In the genomic region with DNA sequence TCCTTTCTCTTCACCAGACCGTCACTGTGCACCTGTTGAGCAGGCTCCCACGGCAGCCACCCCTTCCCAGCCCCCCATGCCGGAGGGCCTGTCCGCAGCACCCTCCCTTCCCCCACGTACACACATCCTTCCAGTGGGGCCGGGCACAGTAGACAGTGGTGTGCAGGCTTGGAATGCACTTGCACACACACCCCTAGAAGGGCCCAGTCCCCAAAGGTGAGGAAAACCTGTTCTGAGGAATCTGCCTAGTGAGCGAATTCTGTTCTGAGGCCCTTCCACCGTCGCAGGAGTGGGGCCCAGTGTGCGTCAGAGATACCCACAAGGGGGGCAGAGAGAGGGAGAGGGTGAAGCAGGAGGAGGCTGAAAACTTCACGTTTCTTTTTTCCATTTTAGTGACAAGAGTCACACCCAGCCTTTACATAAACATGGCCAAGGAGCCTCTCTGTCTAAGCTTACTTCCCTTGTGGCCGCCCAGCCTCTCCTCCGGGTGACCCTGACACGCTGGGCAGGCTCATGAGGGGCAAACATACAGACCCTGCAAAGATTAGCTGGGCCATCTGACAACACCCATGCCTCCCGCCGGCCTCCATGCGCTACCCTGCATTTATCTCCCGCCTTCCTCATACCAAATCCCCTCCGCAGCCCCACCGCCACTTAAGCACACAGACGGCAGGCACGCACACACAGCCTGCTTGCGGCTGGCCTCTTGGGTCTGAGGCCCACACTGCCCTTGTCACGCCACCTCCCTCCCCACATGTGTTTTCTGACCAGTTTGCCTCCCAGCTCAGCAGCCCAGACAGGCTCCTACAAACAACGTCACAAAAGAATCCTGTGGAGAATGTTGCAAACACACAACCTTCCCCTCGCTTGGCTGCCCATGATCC, we compare ENCODE assay signal across 8 cellular contexts. TPM values are rescaled to one million over a fixed set of nuclear protein-coding genes. Genes with fewer than 3 reads are reported as not detected.
A peak's percentile ranks its signal among the peaks of the same experiment; 100 is the strongest.
DNase-seq lines count a peak whose midpoint lies in the region; ATAC-seq and TF ChIP-seq lines count a peak whose summit lies in the region.

No MANE protein-coding gene starts in this region.

- H3K27me3 Mint-ChIP-seq in CD4-positive, CD25-positive, alpha-beta regulatory T cell, result no peaks in the 10 kb centered on the region

- no peak overlapping the region for H3K9ac ChIP-seq in iPS-15b (ENCODE audit: low read depth, low read length)
- H3K9ac ChIP-seq in MM.1S (ENCODE audit: low read length), result no peak overlapping the region

- H3K36me3 ChIP-seq in CD4-positive, CD25-positive, alpha-beta regulatory T cell (ENCODE audit: control insufficient read depth, insufficient read depth, low read length), result no peaks in the 10 kb centered on the region
- no peaks in the 10 kb centered on the region for H3K36me3 ChIP-seq in body of pancreas (replicated peaks in 1 of 2; ENCODE audit: insufficient read depth in 1 of 2, low read depth in 2 of 2)
- no peaks in the 10 kb centered on the region for H3K36me3 ChIP-seq in iPS-15b (ENCODE audit: control insufficient read depth, insufficient read depth, low read length)
- H3K36me3 ChIP-seq in MM.1S (replicated peaks; ENCODE audit: insufficient read depth, low read length), result no peaks in the 10 kb centered on the region

- no peak overlapping the region for H3K4me2 ChIP-seq in MM.1S (ENCODE audit: low read depth, low read length)

- peaks cover 37% of the 10 kb centered on the region for H3K4me1 ChIP-seq in CD4-positive, CD25-positive, alpha-beta regulatory T cell (ENCODE audit: control insufficient read depth, insufficient read depth, low read length, poor library complexity, severe bottlenecking)
- H3K4me1 ChIP-seq in body of pancreas, result peaks cover 53% of the 10 kb centered on the region
- peaks cover 10% of the 10 kb centered on the region for H3K4me1 ChIP-seq in iPS-15b (ENCODE audit: control insufficient read depth, insufficient read depth, low read length)
- H3K4me1 ChIP-seq in MM.1S (ENCODE audit: low read length), result no peaks in the 10 kb centered on the region

- no peaks in the 10 kb centered on the region for H3K27me3 ChIP-seq in CD4-positive, CD25-positive, alpha-beta regulatory T cell (ENCODE audit: control insufficient read depth, insufficient read depth, low read length)
- H3K27me3 ChIP-seq in body of pancreas (no peaks in the 10 kb centered on the region), iPS-15b (ENCODE audit: control insufficient read depth, insufficient read depth, low read length) (no peaks in the 10 kb centered on the region), MM.1S (replicated peaks; ENCODE audit: insufficient read depth, low read length) (no peaks in the 10 kb centered on the region)

- 26 to 29% methylated on average over 24 to 25 of the region's 26 CpGs for WGBS in body of pancreas, 2 donors

- H3K27ac ChIP-seq in CD4-positive, CD25-positive, alpha-beta regulatory T cell (ENCODE audit: insufficient read depth, low read length, poor library complexity, severe bottlenecking), result peak overlapping the region; percentile 98
- H3K27ac ChIP-seq in body of pancreas (peak overlapping the region; percentile 99 to 100 (median 99)), MM.1S (ENCODE audit: low read length) (no peak overlapping the region)

- H3K79me2 ChIP-seq in MM.1S (ENCODE audit: low read length), result peaks cover 7% of the 10 kb centered on the region; the same call in 1 of the 2 replicates

- TF ChIP-seq POLR2A in body of pancreas (IDR thresholded peaks at IDR 0.05), result peak; percentile 21 to 65 (median 43)

- peak overlapping the region; percentile 90 for H3K4me3 ChIP-seq in CD4-positive, CD25-positive, alpha-beta regulatory T cell (ENCODE audit: low read depth, low read length)
- H3K4me3 ChIP-seq in body of pancreas (no peak overlapping the region), iPS-15b (ENCODE audit: low read depth, low read length) (peak overlapping the region; percentile 54), MM.1S (ENCODE audit: low read length) (no peak overlapping the region)

- H3K4me1 Mint-ChIP-seq in CD4-positive, CD25-positive, alpha-beta regulatory T cell, result peaks cover 6 to 73% (median 45%) of the 10 kb centered on the region in 4 donors

- H3F3A ChIP-seq in MM.1S (ENCODE audit: insufficient read depth, low read length), result 0 out of 2 replicates have a peak, but pooled peaks cover 5% of the 10 kb centered on the region

- no peaks in the 10 kb centered on the region for H3K9me3 Mint-ChIP-seq in CD4-positive, CD25-positive, alpha-beta regulatory T cell

- no peaks in the 10 kb centered on the region for H3K9me2 ChIP-seq in MM.1S (replicated peaks; ENCODE audit: insufficient read depth, low read length)

- peak overlapping the region; percentile 93 to 97 (median 96) for H3K4me3 Mint-ChIP-seq in CD4-positive, CD25-positive, alpha-beta regulatory T cell

- peaks cover 5% of the 10 kb centered on the region for H3K36me3 Mint-ChIP-seq in CD4-positive, CD25-positive, alpha-beta regulatory T cell

- no peak overlapping the region for H2AFZ ChIP-seq in MM.1S (ENCODE audit: low read length)

- peak overlapping the region; percentile 32 to 97 (median 86) for H3K27ac Mint-ChIP-seq in CD4-positive, CD25-positive, alpha-beta regulatory T cell

- intact Hi-C loops in body of pancreas (cut with DNase I), result no loop called here
- intact Hi-C loops in sciatic nerve (cut with DNase I), result no loop called here

- no peaks in the 10 kb centered on the region for H3K9me3 ChIP-seq in CD4-positive, CD25-positive, alpha-beta regulatory T cell (ENCODE audit: control insufficient read depth in 2 of 2, low read length in 2 of 2)
- H3K9me3 ChIP-seq in body of pancreas (no peaks in the 10 kb centered on the region), iPS-15b (ENCODE audit: control insufficient read depth, insufficient read depth, low read length) (no peaks in the 10 kb centered on the region), MM.1S (replicated peaks; ENCODE audit: insufficient read depth, low read length) (no peaks in the 10 kb centered on the region)

- DNase-seq in CD4-positive, CD25-positive, alpha-beta regulatory T cell, result no peak
- peak; percentile 51 for DNase-seq in NOMO-1 treated with dmso at 0.1 percent for 144 hours (lab: John Stamatoyannopoulos, UW; ENCODE audit: unreplicated experiment)
- DNase-seq in body of pancreas, result peak; percentile 50 to 69 (median 62)
- peak; percentile 72 for DNase-seq in sciatic nerve (ENCODE audit: low spot score)
- DNase-seq in NCI-H1436 (lab: John Stamatoyannopoulos, UW), result no peak
- no peak for DNase-seq in MM.1S

- no peaks in the 10 kb centered on the region for H4K20me1 ChIP-seq in MM.1S (ENCODE audit: insufficient read depth, low read length)

- no peak for ATAC-seq in CD4-positive, CD25-positive, alpha-beta regulatory T cell (ENCODE audit: low read depth in 2 of 2)
- ATAC-seq in body of pancreas, result peak; percentile 16
- ATAC-seq in sciatic nerve, result peak; percentile 67
- no peak for ATAC-seq in GM18511 (IDR thresholded peaks at IDR 0.05; ENCODE audit: unreplicated experiment)

- TF ChIP-seq CTCF in body of pancreas (IDR thresholded peaks at IDR 0.05), result no peak
- no peak for TF ChIP-seq CTCF in MM.1S (IDR thresholded peaks at IDR 0.05; ENCODE audit: low read length)

RNA-seq across cellular contexts. Expression of gene ZBTB4, which starts 1.8 kb away (rescaled TPM):
- 53.5 TPM for total RNA-seq in CD4-positive, CD25-positive, alpha-beta regulatory T cell
- 10 to 100 TPM in 3 of 4 donors, 1 to 10 TPM in 1; 8.3 to 14.0 (median 11.0) TPM for polyA plus RNA-seq in CD4-positive, CD25-positive, alpha-beta regulatory T cell
- total RNA-seq in body of pancreas, result 10 to 100 TPM; 30.9 to 38.2 TPM
- 84.2 TPM for total RNA-seq in sciatic nerve

RNA-seq across cellular contexts. Expression of gene SLC35G6, which starts 3.6 kb away (rescaled TPM):
- not detected for total RNA-seq in CD4-positive, CD25-positive, alpha-beta regulatory T cell
- not detected for polyA plus RNA-seq in CD4-positive, CD25-positive, alpha-beta regulatory T cell
- total RNA-seq in body of pancreas (not detected), sciatic nerve (not detected)

RNA-seq across cellular contexts. Expression of gene POLR2A, which starts 6.5 kb away (rescaled TPM):
- 568 TPM for total RNA-seq in CD4-positive, CD25-positive, alpha-beta regulatory T cell
- 10 to 100 TPM; 32.3 to 44.0 (median 37.2) TPM for polyA plus RNA-seq in CD4-positive, CD25-positive, alpha-beta regulatory T cell
- 100 to 1,000 TPM in 1 of 2 donors, 10 to 100 TPM in 1; 36.3 to 124 TPM for total RNA-seq in body of pancreas
- total RNA-seq in sciatic nerve, result 126 TPM

RNA-seq across cellular contexts. Expression of gene CHRNB1, which starts 32.8 kb away (rescaled TPM):
- total RNA-seq in CD4-positive, CD25-positive, alpha-beta regulatory T cell, result 7.6 TPM
- polyA plus RNA-seq in CD4-positive, CD25-positive, alpha-beta regulatory T cell, result 10 to 100 TPM; 18.0 to 28.7 (median 27.0) TPM
- total RNA-seq in body of pancreas (1 to 10 TPM; 2.6 to 8.8 TPM), sciatic nerve (6.3 TPM)

RNA-seq across cellular contexts. Expression of gene FGF11, which starts 38.3 kb away (rescaled TPM):
- total RNA-seq in CD4-positive, CD25-positive, alpha-beta regulatory T cell, result 3.3 TPM
- polyA plus RNA-seq in CD4-positive, CD25-positive, alpha-beta regulatory T cell, result under 1 TPM in 3 of 4 donors, not detected in 1; 0.07 to 0.27 (median 0.18) TPM
- total RNA-seq in body of pancreas, result 1 to 10 TPM in 1 of 2 donors, not detected in 1; 2.1 TPM
- total RNA-seq in sciatic nerve, result 3.8 TPM

Comparison
In these comparisons a context has a peak if more than half of its experiments do, and no peak if none do; other contexts are left out.
1. ATAC-seq: peak in body of pancreas (single experiment) and sciatic nerve (single experiment); none in CD4-positive, CD25-positive, alpha-beta regulatory T cell (0 of 2) and GM18511 (single experiment).
2. DNase-seq: peak in NOMO-1 treated with dmso at 0.1 percent for 144 hours (single experiment), body of pancreas (4 of 4) and sciatic nerve (single experiment); none in CD4-positive, CD25-positive, alpha-beta regulatory T cell (0 of 3), NCI-H1436 (single experiment) and MM.1S (single experiment).
3. H3K4me3 ChIP-seq: peak in CD4-positive, CD25-positive, alpha-beta regulatory T cell (single experiment) and iPS-15b (single experiment); none in body of pancreas (0 of 2) and MM.1S (single experiment).